20 cellular contexts compared by ENCODE assay signal in genomic region chr10:92750788-92751533, GRCh38.
DNase-seq lines count a peak whose midpoint lies in the region; ATAC-seq, FAIRE-seq and TF ChIP-seq lines count a peak whose summit lies in the region.
"Had no signal": no experiment of that assay in that cellular context is flagged by ENCODE, and none has a peak within 500 bp of the region (broad histone marks: within the 10 kb centered on the region; RNA-seq: fewer than 3 reads in every experiment).

No MANE protein-coding gene starts in this region.

- no peaks in the 10 kb centered on the region for H3K27me3 Mint-ChIP-seq in naive B cell

- peaks cover 0 to 3% (median 0%) of the 10 kb centered on the region in 7 donors for H3K9me3 Mint-ChIP-seq in naive B cell
- H3K9me3 Mint-ChIP-seq: activated naive CD4-positive, alpha-beta T cell treated with anti-CD3 and anti-CD28 coated beads, Interleukin-2, amount 50 U/mL, for 24 hours had no signal

- peak overlapping the region in 1 of 8 donors; percentile 4 for H3K4me3 Mint-ChIP-seq in naive B cell
- H3K4me3 Mint-ChIP-seq: activated naive CD4-positive, alpha-beta T cell treated with anti-CD3 and anti-CD28 coated beads, Interleukin-2, amount 50 U/mL, for 24 hours had no signal

- no TSS peak for BruUV-seq in K562 (replicated peaks; lab: Mats Ljungman, UMichigan)

- H3K9me3 ChIP-seq in MG63 (no peaks in the 10 kb centered on the region; the same call in 1 of the 2 replicates), K562 (replicated peaks; ENCODE audit: control insufficient read depth, insufficient read depth, low read depth, low read length) (no peaks in the 10 kb centered on the region)
- H3K9me3 ChIP-seq: BE2C, neutrophil had no signal

- no peak overlapping the region for H3K4me2 ChIP-seq in K562 (ENCODE audit: insufficient read depth, low read length)

- TF ChIP-seq RAD21 in K562 (CRISPR knock-in tag; conservative IDR thresholded peaks at IDR 0.05 in 1 of 2, IDR thresholded peaks at IDR 0.05 in 1 of 2) = no peak

- WGBS in K562 (ENCODE audit: insufficient coverage, low coverage, missing lambda C conversion rate) = 87% methylated on average over 9 of the region's 9 CpGs

- FAIRE-seq in K562 (lab: Jason Lieb, UNC) = no peak
- FAIRE-seq: H54 had no signal

- intact Hi-C loops in K562 (cut with micrococcal nuclease) = no loop called here

- no peaks in the 10 kb centered on the region for H3K79me2 ChIP-seq in K562 (ENCODE audit: control insufficient read depth, insufficient read depth, low read length)

- no peak for TF ChIP-seq POLR2A in K562 (conservative IDR thresholded peaks at IDR 0.05)

- no peaks in the 10 kb centered on the region for H3K9me1 ChIP-seq in K562 (ENCODE audit: control insufficient read depth, insufficient read depth, low read length)

- ATAC-seq in K562 (no peak), naive B cell (ENCODE audit: low read depth in 2 of 2) (no peak), HG03354 (IDR thresholded peaks at IDR 0.05; ENCODE audit: poor library complexity, severe bottlenecking, unreplicated experiment) (no peak)
- ATAC-seq: sciatic nerve had no signal

- H3K27ac Mint-ChIP-seq in naive B cell = peak overlapping the region in 5 of 6 donors; percentile 12 to 82 (median 27)
- H3K27ac Mint-ChIP-seq: activated naive CD4-positive, alpha-beta T cell treated with anti-CD3 and anti-CD28 coated beads, Interleukin-2, amount 50 U/mL, for 24 hours had no signal

- peak; percentile 52 for DNase-seq in CD1c-positive myeloid dendritic cell (ENCODE audit: extremely low spot score)
- peak; percentile 12 for DNase-seq in MG63
- no peak for DNase-seq in K562 (ENCODE audit: extremely low read depth in 1 of 4, low spot score in 3 of 4)
- DNase-seq in naive B cell = no peak
- DNase-seq in UCSD-AML1 (lab: John Stamatoyannopoulos, UW; ENCODE audit: unreplicated experiment) = no peak
- no peak for DNase-seq in effector CD4-positive, alpha-beta T cell
- no peak for DNase-seq in NCI-H748 treated with DMSO at 0.1 percent for 48 hours (lab: John Stamatoyannopoulos, UW)
- DNase-seq: BE2C; DMS79 treated with DMSO at 0.1 percent for 48 hours; islet precursor cell; mesendoderm; NCI-H1694 treated with DMSO at 0.1 percent for 48 hours; NCI-H526 treated with DMSO at 0.1 percent for 48 hours; stimulated activated CD4-positive, alpha-beta T cell treated with anti-CD3 and anti-CD28 coated beads, Interleukin-4, amount 100 ng/mL, for 1 hour had no signal

- no peak overlapping the region for H3K4me3 ChIP-seq in MG63
- no peak overlapping the region for H3K4me3 ChIP-seq in K562
- H3K4me3 ChIP-seq: cardiac muscle cell had no signal

- peaks cover 8 to 34% of the 10 kb centered on the region in 2 experiments for H3K4me1 ChIP-seq in K562 (replicated peaks in 1 of 2; ENCODE audit: control insufficient read depth in 2 of 2, insufficient read depth in 2 of 2, low read length in 2 of 2)
- H3K4me1 ChIP-seq: BE2C had no signal

- in situ Hi-C loops in K562 (cut with MboI) = no loop called here

- no peaks in the 10 kb centered on the region for H3K27me3 ChIP-seq in MG63
- no peaks in the 10 kb centered on the region for H3K27me3 ChIP-seq in K562 (ENCODE audit: control insufficient read depth in 2 of 2, insufficient read depth in 2 of 2, low read length in 2 of 2)
- H3K27me3 ChIP-seq: BE2C, cardiac muscle cell, neutrophil had no signal

- POLR2A ChIA-PET in K562 (lab: Yijun Ruan, JAX) = interaction anchor here (0.7 kb wide), 1 partner anchor 78 kb away, joined by 3 read pairs; no protein-coding TSS in a partner anchor

- H4K20me1 ChIP-seq in K562 (replicated peaks; ENCODE audit: control insufficient read depth, insufficient read depth, low read length) = no peaks in the 10 kb centered on the region

- H3K36me3 ChIP-seq in MG63 (no peaks in the 10 kb centered on the region), K562 (ENCODE audit: control insufficient read depth, insufficient read depth, low read length) (no peaks in the 10 kb centered on the region)
- H3K36me3 ChIP-seq: BE2C, cardiac muscle cell, neutrophil had no signal

- H3K4me1 Mint-ChIP-seq in naive B cell = peaks cover 46 to 73% (median 64%) of the 10 kb centered on the region in 3 donors
- H3K4me1 Mint-ChIP-seq: activated naive CD4-positive, alpha-beta T cell treated with anti-CD3 and anti-CD28 coated beads, Interleukin-2, amount 50 U/mL, for 24 hours had no signal

- H2AFZ ChIP-seq in K562 (ENCODE audit: low read depth, low read length) = no peak overlapping the region

- TF ChIP-seq CTCF in K562 (IDR thresholded peaks at IDR 0.05 in 2 of 3, conservative IDR thresholded peaks at IDR 0.05 in 1 of 3; ENCODE audit: insufficient read depth in 2 of 3, low read depth in 1 of 3, low read length in 3 of 3) = no peak

- no peak overlapping the region for H3K27ac ChIP-seq in K562 (ENCODE audit: extremely low read depth, low read depth, low read length)
- H3K27ac ChIP-seq: cardiac muscle cell, neutrophil had no signal

- H3K36me3 Mint-ChIP-seq in naive B cell = peaks cover 0 to 8% of the 10 kb centered on the region in 2 donors
- H3K36me3 Mint-ChIP-seq: activated naive CD4-positive, alpha-beta T cell treated with anti-CD3 and anti-CD28 coated beads, Interleukin-2, amount 50 U/mL, for 24 hours had no signal

- CTCF ChIA-PET in K562 (lab: Yijun Ruan, JAX; ENCODE audit: low intra/inter-chr PET ratio) = no interaction called here

- no peak for TF ChIP-seq EP300 in K562 (IDR thresholded peaks at IDR 0.05; ENCODE audit: low read length)

- no peak overlapping the region for H3K9ac ChIP-seq in K562 (ENCODE audit: insufficient read depth in 1 of 2, low read depth in 2 of 2, low read length in 2 of 2)

TF ChIP-seq in K562, 482 proteins besides CTCF, POLR2A, EP300 and RAD21 (continues in another document):
- peak; percentile 60; the same call in 1 of the 2 replicates for TF ChIP-seq CEBPB (tag; IDR thresholded peaks at IDR 0.05)
- no peak for TF ChIP-seq MYC (IDR thresholded peaks at IDR 0.05; ENCODE audit: low read depth, low read length)
- no peak for TF ChIP-seq MYC (CRISPR knock-in tag; IDR thresholded peaks at IDR 0.05; ENCODE audit: borderline replicate concordance, low read depth)
- TF ChIP-seq ZNF407 (IDR thresholded peaks at IDR 0.05; ENCODE audit: low read depth) = no peak

Comparison
In these comparisons a context has a peak if more than half of its experiments do, and no peak if none do; other contexts are left out.
1. DNase-seq: peak in CD1c-positive myeloid dendritic cell (single experiment) and MG63 (single experiment); none in K562 (0 of 4), naive B cell (single experiment), UCSD-AML1 (single experiment), effector CD4-positive, alpha-beta T cell (single experiment) and NCI-H748 treated with DMSO at 0.1 percent for 48 hours (single experiment).